ENCODE assay signal across 9 cellular contexts in genomic region chr5:56255521-56255920, GRCh38. TPM values are rescaled to one million over a fixed set of nuclear protein-coding genes. Genes with fewer than 3 reads are reported as not detected.
"Had no signal": no experiment of that assay in that cellular context is flagged by ENCODE, and none has a peak within 500 bp of the region (broad histone marks: within the 10 kb centered on the region; RNA-seq: fewer than 3 reads in every experiment).

No MANE protein-coding gene starts in this region.

- DNase-seq: GOT3, H7, HCEC 1CT, HFFc6, Kasumi-1, KG1 had no signal

- H3K4me3 Mint-ChIP-seq: HFFc6, IgD-negative memory B cell had no signal

- ATAC-seq: HepG2 had no signal

- H3K27ac Mint-ChIP-seq: HFFc6, IgD-negative memory B cell had no signal

- H3K9me3 Mint-ChIP-seq: HFFc6, IgD-negative memory B cell had no signal

- FAIRE-seq: HepG2 had no signal

- H3K36me3 Mint-ChIP-seq: IgD-negative memory B cell had no signal

RNA-seq across cellular contexts. Expression of gene ANKRD55, which starts 22.4 kb away (rescaled TPM):
- total RNA-seq: H7, HFFc6, HT1080 had no signal
